In genomic region chr2:46848446-46848845, GRCh38 we compare ENCODE assay signal across 8 cellular contexts.
DNase-seq lines count a peak whose midpoint lies in the region; ATAC-seq and TF ChIP-seq lines count a peak whose summit lies in the region.
"Had no signal": no experiment of that assay in that cellular context is flagged by ENCODE, and none has a peak within 500 bp of the region (broad histone marks: within the 10 kb centered on the region; RNA-seq: fewer than 3 reads in every experiment).

No MANE protein-coding gene starts in this region.

- TF ChIP-seq EP300 in stomach (IDR thresholded peaks at IDR 0.05), result no peak

- H3K27ac Mint-ChIP-seq in activated T-helper 2 cell treated with anti-CD3 and anti-CD28 coated beads, Interferon-gamma antibody, Interleukin-2, Interleukin-4, amounts not matched to agents 10 μg/mL and 5 μg/mL and 100 μg/mL, durations not matched to agents 14 hours and 24 hours and 36 hours, result no peak overlapping the region

- DNase-seq in Karpas-422 (peak; percentile 59), amniotic epithelial cell (ENCODE audit: low read depth) (peak; percentile 68), left lung (no peak), stomach (no peak), NCI-H187 treated with DMSO at 0.1 percent for 48 hours (lab: John Stamatoyannopoulos, UW) (no peak)
- DNase-seq in activated T-helper 2 cell treated with anti-CD3 and anti-CD28 coated beads, Interferon-gamma antibody, Interleukin-2, Interleukin-4, amounts not matched to agents 10 μg/mL and 5 μg/mL and 100 μg/mL, durations not matched to agents 14 hours and 24 hours and 36 hours (ENCODE audit: low spot score), result no peak
- DNase-seq: effector CD8-positive, alpha-beta T cell had no signal

- WGBS in stomach, 5 donors, result 34 to 48% (median 43%) methylated on average over 6 of the region's 6 CpGs

- H4K20me1 ChIP-seq in Karpas-422 (ENCODE audit: insufficient read depth, low read depth, low read length), result no peaks in the 10 kb centered on the region; the same call in 1 of the 2 replicates

- no peak for TF ChIP-seq CTCF in left lung (IDR thresholded peaks at IDR 0.05)
- TF ChIP-seq CTCF in stomach (IDR thresholded peaks at IDR 0.05), result no peak

- intact Hi-C loops in left lung (cut with DNase I), result no loop called here
- intact Hi-C loops in stomach (cut with DNase I; ENCODE audit: low total_unique reads), result no loop called here
- intact Hi-C loops in activated T-helper 2 cell treated with anti-CD3 and anti-CD28 coated beads, Interferon-gamma antibody, Interleukin-2, Interleukin-4, amounts not matched to agents 10 μg/mL and 5 μg/mL and 100 μg/mL, durations not matched to agents 14 hours and 24 hours and 36 hours (cut with micrococcal nuclease), result no loop called here

- no peaks in the 10 kb centered on the region for H3K36me3 Mint-ChIP-seq in activated T-helper 2 cell treated with anti-CD3 and anti-CD28 coated beads, Interferon-gamma antibody, Interleukin-2, Interleukin-4, amounts not matched to agents 10 μg/mL and 5 μg/mL and 100 μg/mL, durations not matched to agents 14 hours and 24 hours and 36 hours (ENCODE audit: low read depth)

- TF ChIP-seq POLR2A in stomach (IDR thresholded peaks at IDR 0.05), result no peak

- no peaks in the 10 kb centered on the region for H3K79me2 ChIP-seq in Karpas-422 (ENCODE audit: low read length)

- no peaks in the 10 kb centered on the region for H3K36me3 ChIP-seq in Karpas-422 (ENCODE audit: insufficient read depth, low read length)
- H3K36me3 ChIP-seq in left lung, result no peaks in the 10 kb centered on the region
- no peaks in the 10 kb centered on the region for H3K36me3 ChIP-seq in stomach

- H3K9ac ChIP-seq in Karpas-422 (ENCODE audit: low read length), result no peak overlapping the region

- H3K4me2 ChIP-seq in Karpas-422 (ENCODE audit: low read depth, low read length, poor library complexity, severe bottlenecking), result peak overlapping the region; percentile 34

- H3K4me3 Mint-ChIP-seq in activated T-helper 2 cell treated with anti-CD3 and anti-CD28 coated beads, Interferon-gamma antibody, Interleukin-2, Interleukin-4, amounts not matched to agents 10 μg/mL and 5 μg/mL and 100 μg/mL, durations not matched to agents 14 hours and 24 hours and 36 hours (ENCODE audit: low read depth), result no peak overlapping the region

- H3K27ac ChIP-seq in Karpas-422 (ENCODE audit: low read length) (no peak overlapping the region), left lung (peak overlapping the region; percentile 30 to 90), stomach (peak overlapping the region in 4 of 5 donors; percentile 83 to 91 (median 88))

- no peak overlapping the region for H2AFZ ChIP-seq in Karpas-422 (ENCODE audit: low read length)

- H3K9me2 ChIP-seq in Karpas-422 (replicated peaks; ENCODE audit: insufficient read depth, low read length), result no peaks in the 10 kb centered on the region

- ATAC-seq in left lung, result no peak
- no peak for ATAC-seq in HG02588 (IDR thresholded peaks at IDR 0.05; ENCODE audit: unreplicated experiment)

- H3K27me3 ChIP-seq in Karpas-422 (ENCODE audit: low read length), result no peaks in the 10 kb centered on the region; the same call in 1 of the 2 replicates
- H3K27me3 ChIP-seq in left lung, result no peaks in the 10 kb centered on the region
- no peaks in the 10 kb centered on the region for H3K27me3 ChIP-seq in stomach

- H3K4me1 ChIP-seq in Karpas-422 (ENCODE audit: low read length) (peaks cover 10% of the 10 kb centered on the region), left lung (peaks cover 42 to 62% of the 10 kb centered on the region in 2 donors), stomach (peaks cover 54 to 68% (median 59%) of the 10 kb centered on the region in 4 donors)

- H3K4me1 Mint-ChIP-seq in activated T-helper 2 cell treated with anti-CD3 and anti-CD28 coated beads, Interferon-gamma antibody, Interleukin-2, Interleukin-4, amounts not matched to agents 10 μg/mL and 5 μg/mL and 100 μg/mL, durations not matched to agents 14 hours and 24 hours and 36 hours (ENCODE audit: low read depth), result no peaks in the 10 kb centered on the region

- peaks cover 20% of the 10 kb centered on the region for H3K27me3 Mint-ChIP-seq in activated T-helper 2 cell treated with anti-CD3 and anti-CD28 coated beads, Interferon-gamma antibody, Interleukin-2, Interleukin-4, amounts not matched to agents 10 μg/mL and 5 μg/mL and 100 μg/mL, durations not matched to agents 14 hours and 24 hours and 36 hours (ENCODE audit: low read depth)

- H3K4me3 ChIP-seq in Karpas-422 (ENCODE audit: low read length) (no peak overlapping the region), left lung (no peak overlapping the region), stomach (no peak overlapping the region)

- no peaks in the 10 kb centered on the region for H3K9me3 ChIP-seq in Karpas-422 (ENCODE audit: low read length)
- H3K9me3 ChIP-seq in left lung, result no peaks in the 10 kb centered on the region
- H3K9me3 ChIP-seq in stomach, result no peaks in the 10 kb centered on the region

- no peaks in the 10 kb centered on the region for H3K9me3 Mint-ChIP-seq in activated T-helper 2 cell treated with anti-CD3 and anti-CD28 coated beads, Interferon-gamma antibody, Interleukin-2, Interleukin-4, amounts not matched to agents 10 μg/mL and 5 μg/mL and 100 μg/mL, durations not matched to agents 14 hours and 24 hours and 36 hours

Comparison
In these comparisons a context has a peak if more than half of its experiments do, and no peak if none do; other contexts are left out.
1. DNase-seq: peak in Karpas-422 (single experiment) and amniotic epithelial cell (single experiment); none in left lung (0 of 2), stomach (single experiment), activated T-helper 2 cell treated with anti-CD3 and anti-CD28 coated beads, Interferon-gamma antibody, Interleukin-2, Interleukin-4, amounts not matched to agents 10 μg/mL and 5 μg/mL and 100 μg/mL, durations not matched to agents 14 hours and 24 hours and 36 hours (single experiment) and NCI-H187 treated with DMSO at 0.1 percent for 48 hours (single experiment).